Comparison of ENCODE assay signal across 27 cellular contexts in genomic region chr6:107340881-107341280, GRCh38.
"Had no signal": no experiment of that assay in that cellular context is flagged by ENCODE, and none has a peak within 500 bp of the region (broad histone marks: within the 10 kb centered on the region; RNA-seq: fewer than 3 reads in every experiment).

No MANE protein-coding gene starts in this region.

- H2AFZ ChIP-seq: neural progenitor cell had no signal

- H3K4me1 ChIP-seq: left ventricle myocardium inferior, neural progenitor cell, right atrium auricular region, suprapubic skin, upper lobe of right lung had no signal

- H3K27ac Mint-ChIP-seq: mesothelial cell of epicardium; naive B cell; natural killer cell; nephron progenitor cell; neural progenitor cell; progenitor cell of endocrine pancreas; stimulated activated effector memory CD8-positive, alpha-beta T cell treated with anti-CD3 and anti-CD28 coated beads, Interleukin-12 subunit alpha, Interleukin-12 subunit beta, amount 100 ng/mL, for 72 hours; stimulated activated naive CD8-positive, alpha-beta T cell treated with anti-CD3 and anti-CD28 coated beads, Interleukin-15, Interleukin-2, amounts not matched to agents 100 ng/mL and 50 ng/mL, for 24 hours had no signal

- H3K36me3 Mint-ChIP-seq: mesothelial cell of epicardium; naive B cell; natural killer cell; neural progenitor cell; stimulated activated effector memory CD8-positive, alpha-beta T cell treated with anti-CD3 and anti-CD28 coated beads, Interleukin-12 subunit alpha, Interleukin-12 subunit beta, amount 100 ng/mL, for 72 hours had no signal

- H3K9me3 Mint-ChIP-seq: mesothelial cell of epicardium; naive B cell; natural killer cell; nephron progenitor cell; neural progenitor cell; stimulated activated effector memory CD8-positive, alpha-beta T cell treated with anti-CD3 and anti-CD28 coated beads, Interleukin-12 subunit alpha, Interleukin-12 subunit beta, amount 100 ng/mL, for 72 hours; stimulated activated naive CD8-positive, alpha-beta T cell treated with anti-CD3 and anti-CD28 coated beads, Interleukin-15, Interleukin-2, amounts not matched to agents 100 ng/mL and 50 ng/mL, for 24 hours had no signal

- ATAC-seq: natural killer cell; sciatic nerve; stimulated activated effector memory CD8-positive, alpha-beta T cell treated with anti-CD3 and anti-CD28 coated beads, Interleukin-12 subunit alpha, Interleukin-12 subunit beta, amount 100 ng/mL, for 72 hours; upper lobe of right lung had no signal

- H3K4me3 Mint-ChIP-seq: mesothelial cell of epicardium; naive B cell; natural killer cell; nephron progenitor cell; neural progenitor cell; stimulated activated effector memory CD8-positive, alpha-beta T cell treated with anti-CD3 and anti-CD28 coated beads, Interleukin-12 subunit alpha, Interleukin-12 subunit beta, amount 100 ng/mL, for 72 hours; stimulated activated naive CD8-positive, alpha-beta T cell treated with anti-CD3 and anti-CD28 coated beads, Interleukin-15, Interleukin-2, amounts not matched to agents 100 ng/mL and 50 ng/mL, for 24 hours had no signal

- DNase-seq: islet precursor cell; left ventricle myocardium inferior; mesendoderm; naive B cell; natural killer cell; nephron progenitor cell; occipital lobe; ovary; stimulated activated CD4-positive, alpha-beta T cell treated with anti-CD3 and anti-CD28 coated beads, Interleukin-12 subunit alpha, Interleukin-12 subunit beta, amount 100 ng/mL, for 4 hours; stimulated activated CD4-positive, alpha-beta T cell treated with anti-CD3 and anti-CD28 coated beads, Interleukin-15, amount 100 ng/mL, for 24 hours; stimulated activated CD4-positive, alpha-beta T cell treated with anti-CD3 and anti-CD28 coated beads, Interleukin-2, amount 100 ng/mL, for 24 hours; stimulated activated CD4-positive, alpha-beta T cell treated with anti-CD3 and anti-CD28 coated beads, Interleukin-4, amount 100 ng/mL, for 1 hour; stimulated activated naive CD4-positive, alpha-beta T cell; tibial artery; upper lobe of right lung had no signal

- H3K4me3 ChIP-seq: left ventricle myocardium inferior, lung, neural progenitor cell, ovary, right atrium auricular region, skin epidermis, suprapubic skin, thoracic aorta, tibial artery, upper lobe of right lung had no signal

- H3K27me3 Mint-ChIP-seq: naive B cell; progenitor cell of endocrine pancreas; stimulated activated naive CD8-positive, alpha-beta T cell treated with anti-CD3 and anti-CD28 coated beads, Interleukin-15, Interleukin-2, amounts not matched to agents 100 ng/mL and 50 ng/mL, for 24 hours had no signal

- H3K4me1 Mint-ChIP-seq: neural progenitor cell had no signal

- H3K27me3 ChIP-seq: neural progenitor cell, neutrophil, ovary, right atrium auricular region, suprapubic skin, tibial artery, upper lobe of right lung had no signal

- H3K36me3 ChIP-seq: left ventricle myocardium inferior, neural progenitor cell, neutrophil, ovary, right atrium auricular region, suprapubic skin, thoracic aorta, tibial artery, upper lobe of right lung had no signal

- H3K27ac ChIP-seq: left ventricle myocardium inferior, neural progenitor cell, neutrophil, ovary, right atrium auricular region, skin epidermis, suprapubic skin, thoracic aorta, tibial artery, upper lobe of right lung had no signal

- H3K9me3 ChIP-seq: left ventricle myocardium inferior, neutrophil, ovary, right atrium auricular region, suprapubic skin, thoracic aorta, tibial artery, upper lobe of right lung had no signal

- H3K4me2 ChIP-seq: neural progenitor cell had no signal
